In genomic region chr6:16409531-16410441, GRCh38 we compare ENCODE assay signal across 8 cellular contexts.
A peak's percentile ranks its signal among the peaks of the same experiment; 100 is the strongest.
DNase-seq lines count a peak whose midpoint lies in the region; ATAC-seq and TF ChIP-seq lines count a peak whose summit lies in the region.

No MANE protein-coding gene starts in this region.

- H3K27ac ChIP-seq in PC-3 (ENCODE audit: low read length) = peak overlapping the region; percentile 10; the same call in 1 of the 2 replicates
- no peak overlapping the region for H3K27ac ChIP-seq in foreskin keratinocyte
- no peak overlapping the region for H3K27ac ChIP-seq in transverse colon

- H3K36me3 Mint-ChIP-seq in HFFc6 (ENCODE audit: low read depth) = 0 out of 2 replicates have a peak, but pooled peaks cover 10% of the 10 kb centered on the region

- peak overlapping the region; percentile 80 for H3K4me2 ChIP-seq in PC-3 (ENCODE audit: low read length)

- H2AFZ ChIP-seq in PC-3 (ENCODE audit: low read length) = peak overlapping the region; percentile 77

- peaks cover 38% of the 10 kb centered on the region for H3K4me1 Mint-ChIP-seq in HFFc6 (ENCODE audit: low read depth)

- no peaks in the 10 kb centered on the region for H3K27me3 ChIP-seq in PC-3 (ENCODE audit: low read length)
- no peaks in the 10 kb centered on the region for H3K27me3 ChIP-seq in foreskin keratinocyte
- H3K27me3 ChIP-seq in transverse colon = no peaks in the 10 kb centered on the region

- intact Hi-C loops in PC-3 (cut with micrococcal nuclease) (loop anchor here (1.0 to 5.0 kb wide), 3 partner anchors 77 to 342 kb away; no protein-coding TSS in a partner anchor), transverse colon (cut with DNase I; ENCODE audit: low total_unique reads) (loop anchor here (5.0 kb wide), 1 partner anchor 72 kb away; no protein-coding TSS in a partner anchor)

- DNase-seq in D341Med (ENCODE audit: low spot score) (peak; percentile 67), HFFc6 (peak; percentile 56), PC-3 (peak; percentile 83), foreskin keratinocyte (peak; percentile 69 to 78), omental fat pad (ENCODE audit: low spot score) (peak; percentile 37), transverse colon (peak; percentile 74)
- DNase-seq in activated T-helper 9 cell treated with anti-CD3 and anti-CD28 coated beads, Interleukin-2, amount 50 U/mL, for 16 hours (ENCODE audit: low read depth) = peak; percentile 34

- H3K9me2 ChIP-seq in PC-3 (replicated peaks; ENCODE audit: low read length) = no peaks in the 10 kb centered on the region

- no TSS peak for BruUV-seq in PC-3 (replicated peaks; lab: Mats Ljungman, UMichigan)

- ATAC-seq in PC-3 (peak; percentile 97), foreskin keratinocyte (peak; percentile 96), omental fat pad (ENCODE audit: low FRiP score) (peak; percentile 32), GM21447 (IDR thresholded peaks at IDR 0.05; ENCODE audit: unreplicated experiment) (no peak)

- in situ Hi-C loops in transverse colon (cut with MboI; ENCODE audit: low pct_ligation_motif_present in 1 of 4, low pct_unique_long_range_greater_than_20kb in 1 of 4, low sequenced_read_pairs in 3 of 4) = loop anchor here in 2 of 4 donors (10.0 kb wide), 1 partner anchor 75 kb away; no protein-coding TSS in a partner anchor

- H3K9me3 ChIP-seq in PC-3 (ENCODE audit: low read length) = no peaks in the 10 kb centered on the region
- no peaks in the 10 kb centered on the region for H3K9me3 ChIP-seq in transverse colon

- CTCF ChIA-PET in PC-3 (lab: Charles Lee) = interaction anchor here (0.5 to 1.5 kb wide), 6 partner anchors 11 to 677 kb away, joined by 3 to 17 read pairs (median 5); no protein-coding TSS in a partner anchor

- TF ChIP-seq POLR2A in transverse colon (IDR thresholded peaks at IDR 0.05) = no peak

- 31 to 37% methylated on average over 5 to 19 of the region's 19 CpGs for WGBS in transverse colon (ENCODE audit: low coverage in 1 of 2), 2 donors

- TF ChIP-seq CTCF in HFFc6 (IDR thresholded peaks at IDR 0.05) (peak; percentile 90), PC-3 (conservative IDR thresholded peaks at IDR 0.05; ENCODE audit: low read depth, low read length) (peak; percentile 94), foreskin keratinocyte (conservative IDR thresholded peaks at IDR 0.05) (peak; percentile 82), omental fat pad (IDR thresholded peaks at IDR 0.05) (no peak), transverse colon (IDR thresholded peaks at IDR 0.05) (peak; percentile 74 to 84 (median 75))

- H3K4me3 ChIP-seq in PC-3 (ENCODE audit: low read length) (peak overlapping the region; percentile 54), transverse colon (no peak overlapping the region)

- H3K36me3 ChIP-seq in PC-3 (ENCODE audit: low read depth, low read length) = no peaks in the 10 kb centered on the region
- no peaks in the 10 kb centered on the region for H3K36me3 ChIP-seq in transverse colon

- H3K27ac Mint-ChIP-seq in HFFc6 = peak overlapping the region; percentile 66

- no peaks in the 10 kb centered on the region for H4K20me1 ChIP-seq in PC-3 (ENCODE audit: low read length)

- H3K9ac ChIP-seq in PC-3 (ENCODE audit: low read length) = 0 out of 2 replicates have a peak overlapping the region, but pooled peaks have one; percentile 1

- no peaks in the 10 kb centered on the region for H3F3A ChIP-seq in PC-3 (ENCODE audit: low read length, unreplicated experiment)

- H3K79me2 ChIP-seq in PC-3 (ENCODE audit: low read length) = no peaks in the 10 kb centered on the region

- peaks cover 3% of the 10 kb centered on the region for H3K27me3 Mint-ChIP-seq in HFFc6 (ENCODE audit: insufficient read depth)

- no peak overlapping the region; the same call in 1 of the 2 replicates for H3K4me3 Mint-ChIP-seq in HFFc6

- H3K4me1 ChIP-seq in PC-3 (ENCODE audit: insufficient read depth, low read length) (peaks cover 15% of the 10 kb centered on the region), foreskin keratinocyte (peaks cover 14% of the 10 kb centered on the region), transverse colon (peaks cover 11 to 58% (median 20%) of the 10 kb centered on the region in 4 donors)

- no peak for TF ChIP-seq EP300 in transverse colon (IDR thresholded peaks at IDR 0.05; ENCODE audit: low read depth)

- POLR2A ChIA-PET in PC-3 (lab: Charles Lee; ENCODE audit: unreplicated experiment) = no interaction called here

- no peaks in the 10 kb centered on the region for H3K9me3 Mint-ChIP-seq in HFFc6

Comparison
In these comparisons a context has a peak if more than half of its experiments do, and no peak if none do; other contexts are left out.
1. CTCF ChIP-seq: peak in HFFc6 (single experiment), PC-3 (single experiment), foreskin keratinocyte (single experiment) and transverse colon (5 of 5); none in omental fat pad (0 of 3).
2. Peak in every context shown above with its lines, with median percentiles within 50 percentile points of each other: DNase-seq.